In the genomic region with DNA sequence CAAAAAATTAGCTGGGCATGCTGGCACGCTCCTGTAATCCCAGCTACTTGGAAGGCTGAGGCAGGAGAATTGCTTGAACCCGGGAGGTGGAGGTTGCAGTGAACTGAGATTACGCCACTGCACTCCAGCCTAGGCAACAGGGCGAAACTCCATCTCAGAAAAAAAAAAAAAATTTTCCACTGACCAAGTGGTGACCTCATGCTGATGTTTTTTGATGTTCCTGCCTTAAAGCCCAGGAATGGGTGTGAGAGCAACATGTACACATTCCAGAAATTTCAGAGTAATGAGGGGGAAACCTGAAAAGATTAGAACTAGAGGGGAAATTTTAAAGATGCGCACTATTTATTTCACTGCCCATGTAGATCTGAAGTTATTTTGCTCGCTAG, we compare ENCODE assay signal across 20 cellular contexts. TPM values are rescaled to one million over a fixed set of nuclear protein-coding genes. Genes with fewer than 3 reads are reported as not detected.
DNase-seq lines count a peak whose midpoint lies in the region; ATAC-seq and TF ChIP-seq lines count a peak whose summit lies in the region.
"Had no signal": no experiment of that assay in that cellular context is flagged by ENCODE, and none has a peak within 500 bp of the region (broad histone marks: within the 10 kb centered on the region; RNA-seq: fewer than 3 reads in every experiment).

No MANE protein-coding gene starts in this region.

- H3K4me3 ChIP-seq in RWPE2 (ENCODE audit: severe bottlenecking) (no peak overlapping the region), fibroblast of mammary gland (ENCODE audit: control insufficient read depth, low read depth, low read length) (no peak overlapping the region), skeletal muscle satellite cell (ENCODE audit: low read length) (no peak overlapping the region), thyroid gland (replicated peaks in 1 of 3) (no peak overlapping the region)
- H3K4me3 ChIP-seq: left lung had no signal

- peak; percentile 39 for DNase-seq in H4 (ENCODE audit: low spot score)
- DNase-seq in RWPE2 (ENCODE audit: low spot score): no peak
- peak; percentile 28 for DNase-seq in fibroblast of mammary gland (ENCODE audit: low read depth)
- no peak for DNase-seq in thyroid gland
- DNase-seq in OCI-M2 (lab: John Stamatoyannopoulos, UW; ENCODE audit: unreplicated experiment): no peak
- DNase-seq: activated CD8-positive, alpha-beta memory T cell treated with anti-CD3 and anti-CD28 coated beads, Interleukin-2, amount 50 U/mL, for 48 hours; CD4-positive, CD25-positive, alpha-beta regulatory T cell; GDM1; KBM-7; left lung; naive thymus-derived CD4-positive, alpha-beta T cell; NCI-H1436; NCI-H510A; PC-3; stimulated activated CD8-positive, alpha-beta memory T cell treated with anti-CD3 and anti-CD28 coated beads, Interleukin-4, amount 100 ng/mL, for 48 hours had no signal

- TF ChIP-seq CTCF in RWPE2 (IDR thresholded peaks at IDR 0.05; ENCODE audit: poor library complexity, severe bottlenecking) (no peak), fibroblast of mammary gland (conservative IDR thresholded peaks at IDR 0.05; ENCODE audit: control insufficient read depth, insufficient read depth, low read depth, low read length) (no peak), thyroid gland (IDR thresholded peaks at IDR 0.05) (no peak)

- H3K36me3 ChIP-seq in RWPE2 (ENCODE audit: low read depth): no peaks in the 10 kb centered on the region
- H3K36me3 ChIP-seq in skeletal muscle satellite cell (ENCODE audit: insufficient read depth, low read length): no peaks in the 10 kb centered on the region
- no peaks in the 10 kb centered on the region for H3K36me3 ChIP-seq in thyroid gland
- H3K36me3 ChIP-seq: left lung had no signal

- no peaks in the 10 kb centered on the region for H3K9me3 ChIP-seq in RWPE2 (ENCODE audit: severe bottlenecking)
- H3K9me3 ChIP-seq in skeletal muscle satellite cell (replicated peaks; ENCODE audit: low read length): no peaks in the 10 kb centered on the region
- no peaks in the 10 kb centered on the region for H3K9me3 ChIP-seq in thyroid gland
- H3K9me3 ChIP-seq: left lung had no signal

- WGBS in thyroid gland, 2 donors: 86 to 93% methylated on average over 6 of the region's 6 CpGs

- H3K27ac ChIP-seq in RWPE2 (ENCODE audit: poor library complexity, severe bottlenecking): peak overlapping the region; percentile 19
- H3K27ac ChIP-seq in thyroid gland: peak overlapping the region in 1 of 3 donors; percentile 7
- H3K27ac ChIP-seq: left lung had no signal

- H3K27me3 ChIP-seq in RWPE2 (ENCODE audit: insufficient read depth, poor library complexity, severe bottlenecking): no peaks in the 10 kb centered on the region
- H3K27me3 ChIP-seq in skeletal muscle satellite cell (ENCODE audit: control insufficient read depth, insufficient read depth, low read length): no peaks in the 10 kb centered on the region
- H3K27me3 ChIP-seq in thyroid gland: no peaks in the 10 kb centered on the region
- H3K27me3 ChIP-seq: left lung had no signal

- no peak overlapping the region for H3K9ac ChIP-seq in skeletal muscle satellite cell (ENCODE audit: low read depth, low read length)

- H3K4me2 ChIP-seq in skeletal muscle satellite cell (ENCODE audit: low read length): peak overlapping the region; percentile 57

- ATAC-seq in RWPE2 (ENCODE audit: low read depth) (peak; percentile 61; the same call in 2 of the 3 replicates), HG03521 (IDR thresholded peaks at IDR 0.05; ENCODE audit: unreplicated experiment) (no peak), GM21529 (IDR thresholded peaks at IDR 0.05; ENCODE audit: unreplicated experiment) (no peak)
- ATAC-seq: activated CD4-positive, CD25-positive, alpha-beta regulatory T cell treated with anti-CD3 and anti-CD28 coated beads, Interleukin-2, amount 50 U/mL, for 24 hours; activated naive CD4-positive, alpha-beta T cell treated with anti-CD3 and anti-CD28 coated beads, Interleukin-2, amount 50 U/mL, for 72 hours; left lung; naive thymus-derived CD4-positive, alpha-beta T cell; PC-3 had no signal

- TF ChIP-seq POLR2A in thyroid gland (IDR thresholded peaks at IDR 0.05): no peak

- peaks cover 9% of the 10 kb centered on the region for H3K4me1 ChIP-seq in RWPE2 (ENCODE audit: insufficient read depth, poor library complexity, severe bottlenecking)
- peaks cover 20% of the 10 kb centered on the region for H3K4me1 ChIP-seq in skeletal muscle satellite cell (ENCODE audit: control insufficient read depth, insufficient read depth, low read length)
- no peaks in the 10 kb centered on the region for H3K4me1 ChIP-seq in thyroid gland
- H3K4me1 ChIP-seq: left lung had no signal

- intact Hi-C loops in thyroid gland (cut with DNase I): no loop called here

RNA-seq across cellular contexts. Expression of gene NYAP1, which starts 19.6 kb away (rescaled TPM):
- total RNA-seq in H4 (2014; rRNA removed; shearing (Covaris generic)): not detected in 2 replicates
- 2.8 and 3.5 TPM in 2 replicates for total RNA-seq in skeletal muscle satellite cell (2012; rRNA removed)
- 1 to 10 TPM in 2 of 4 donors, under 1 TPM in 1, not detected in 1; 0.40 to 1.3 (median 1.0) TPM for total RNA-seq in thyroid gland

RNA-seq across cellular contexts. Expression of gene TSC22D4, which starts 24.3 kb away (rescaled TPM):
- total RNA-seq in H4 (2014; rRNA removed; shearing (Covaris generic)): 19.4 and 28.2 TPM in 2 replicates
- 34.5 and 41.9 TPM in 2 replicates for total RNA-seq in skeletal muscle satellite cell (2012; rRNA removed)
- total RNA-seq in thyroid gland: 10 to 100 TPM; 22.7 to 37.8 (median 27.9) TPM

RNA-seq across cellular contexts. Expression of gene AGFG2, which starts 35.7 kb away (rescaled TPM):
- 4.9 and 7.6 TPM in 2 replicates for total RNA-seq in H4 (2014; rRNA removed; shearing (Covaris generic))
- total RNA-seq in skeletal muscle satellite cell (2012; rRNA removed): 12.9 and 14.9 TPM in 2 replicates
- 10 to 100 TPM; 26.1 to 34.6 (median 28.0) TPM for total RNA-seq in thyroid gland

RNA-seq across cellular contexts. Expression of gene SPACDR, which starts 39.3 kb away (rescaled TPM):
- total RNA-seq in H4 (2014; rRNA removed; shearing (Covaris generic)): 0.84 and 1.0 TPM in 2 replicates
- total RNA-seq in skeletal muscle satellite cell (2012; rRNA removed): 0.51 and 1.1 TPM in 2 replicates
- 1 to 10 TPM in 1 of 4 donors, not detected in 3; 2.0 TPM for total RNA-seq in thyroid gland

Comparison
In these comparisons a context has a peak if more than half of its experiments do, and no peak if none do; other contexts are left out.
1. DNase-seq: peak in H4 (single experiment) and fibroblast of mammary gland (single experiment); none in RWPE2 (single experiment), thyroid gland (0 of 2) and OCI-M2 (single experiment).